ENCODE assay signal across 1 cellular context in genomic region chr7:7792089-7792488, GRCh38.
TF ChIP-seq lines count a peak whose summit lies in the region.

No MANE protein-coding gene starts in this region.

TF ChIP-seq in IMR-90, 13 proteins besides CTCF, POLR2A, EP300 and RAD21:
- TF ChIP-seq NFE2L2 (IDR thresholded peaks at IDR 0.05; ENCODE audit: low read depth, low read length) (no peak), FOS (IDR thresholded peaks at IDR 0.05; ENCODE audit: low read depth, low read length) (no peak), RCOR1 (IDR thresholded peaks at IDR 0.05; ENCODE audit: insufficient replicate concordance, low read length) (no peak), MAZ (IDR thresholded peaks at IDR 0.05; ENCODE audit: borderline replicate concordance, low read depth, low read length) (no peak), CHD1 (IDR thresholded peaks at IDR 0.05; ENCODE audit: low read depth, low read length) (no peak), SMC3 (IDR thresholded peaks at IDR 0.05; ENCODE audit: low read depth, low read length) (no peak), BHLHE40 (IDR thresholded peaks at IDR 0.05; ENCODE audit: low read depth, low read length) (no peak), MAFK (IDR thresholded peaks at IDR 0.05; ENCODE audit: low read depth, low read length) (no peak)
- TF ChIP-seq, protein P1, sequence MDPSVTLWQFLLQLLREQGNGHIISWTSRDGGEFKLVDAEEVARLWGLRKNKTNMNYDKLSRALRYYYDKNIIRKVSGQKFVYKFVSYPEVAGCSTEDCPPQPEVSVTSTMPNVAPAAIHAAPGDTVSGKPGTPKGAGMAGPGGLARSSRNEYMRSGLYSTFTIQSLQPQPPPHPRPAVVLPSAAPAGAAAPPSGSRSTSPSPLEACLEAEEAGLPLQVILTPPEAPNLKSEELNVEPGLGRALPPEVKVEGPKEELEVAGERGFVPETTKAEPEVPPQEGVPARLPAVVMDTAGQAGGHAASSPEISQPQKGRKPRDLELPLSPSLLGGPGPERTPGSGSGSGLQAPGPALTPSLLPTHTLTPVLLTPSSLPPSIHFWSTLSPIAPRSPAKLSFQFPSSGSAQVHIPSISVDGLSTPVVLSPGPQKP (IDR thresholded peaks at IDR 0.05; ENCODE audit: borderline replicate concordance, low read depth, low read length): no peak
- TF ChIP-seq, protein P2, sequence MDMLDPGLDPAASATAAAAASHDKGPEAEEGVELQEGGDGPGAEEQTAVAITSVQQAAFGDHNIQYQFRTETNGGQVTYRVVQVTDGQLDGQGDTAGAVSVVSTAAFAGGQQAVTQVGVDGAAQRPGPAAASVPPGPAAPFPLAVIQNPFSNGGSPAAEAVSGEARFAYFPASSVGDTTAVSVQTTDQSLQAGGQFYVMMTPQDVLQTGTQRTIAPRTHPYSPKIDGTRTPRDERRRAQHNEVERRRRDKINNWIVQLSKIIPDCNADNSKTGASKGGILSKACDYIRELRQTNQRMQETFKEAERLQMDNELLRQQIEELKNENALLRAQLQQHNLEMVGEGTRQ (IDR thresholded peaks at IDR 0.05; ENCODE audit: low read depth, low read length): no peak
TF ChIP-seq in IMR-90: peak in this region for 0.
